Comparison of ENCODE assay signal across 1 cellular context in genomic region chr7:6057316-6058128, GRCh38.
TF ChIP-seq lines count a peak whose summit lies in the region.

No MANE protein-coding gene starts in this region.

TF ChIP-seq in GM23338, 12 proteins besides CTCF, POLR2A, EP300 and RAD21 (continued from another document):
- no peak for TF ChIP-seq ZNF462 (CRISPR knock-in tag; IDR thresholded peaks at IDR 0.05)
- no peak for TF ChIP-seq REST (IDR thresholded peaks at IDR 0.05; ENCODE audit: unreplicated experiment)
- no peak for TF ChIP-seq STAT1 (IDR thresholded peaks at IDR 0.05; ENCODE audit: unreplicated experiment)
- no peak for TF ChIP-seq CREB1 (CRISPR knock-in tag; IDR thresholded peaks at IDR 0.05; ENCODE audit: low read depth)
